Comparison of ENCODE assay signal across 1 cellular context in genomic region chr17:79035686-79036085, GRCh38.
TF ChIP-seq lines count a peak whose summit lies in the region.

No MANE protein-coding gene starts in this region.

TF ChIP-seq in A549, 52 proteins besides CTCF, POLR2A, EP300 and RAD21 (continued from another document):
- no peak for TF ChIP-seq REST (IDR thresholded peaks at IDR 0.05)
TF ChIP-seq in A549: peak in this region for 0.
